ENCODE assay signal across 1 cellular context in the genomic region with DNA sequence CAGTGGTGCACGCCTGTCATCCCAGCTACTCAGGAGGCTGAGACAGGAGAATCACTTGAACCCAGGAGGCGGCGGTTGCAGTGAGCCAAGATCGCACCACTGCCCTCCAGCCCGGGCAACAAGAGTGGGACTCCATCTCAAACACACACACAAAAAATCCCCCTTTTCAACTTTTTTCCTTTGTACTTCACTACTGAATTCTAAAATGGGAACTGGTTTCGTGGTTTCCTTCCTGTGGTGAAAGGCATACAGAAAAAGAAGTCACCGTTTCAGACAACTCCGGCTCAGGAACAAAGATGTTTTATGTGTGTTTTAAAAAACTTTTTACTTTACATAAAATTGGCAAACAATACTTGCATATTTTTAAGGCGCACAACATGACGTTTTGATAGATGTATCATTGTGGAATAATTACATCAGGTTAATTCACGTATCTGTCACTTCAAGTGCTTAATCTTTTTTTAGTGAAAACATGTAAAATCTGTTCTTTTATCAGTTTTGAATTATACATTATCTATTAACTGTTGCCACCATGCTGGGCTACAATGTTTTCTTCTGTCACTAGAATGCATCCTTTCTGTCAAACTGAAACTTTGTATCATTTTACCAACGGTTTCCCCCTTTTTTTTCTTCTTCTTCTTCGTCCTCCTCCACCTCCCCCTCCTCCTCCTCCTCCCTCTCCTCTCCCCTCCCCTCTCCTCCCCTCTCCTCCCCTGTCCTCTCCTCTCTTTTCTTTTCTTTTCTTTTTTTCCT.
TF ChIP-seq lines count a peak whose summit lies in the region.

No MANE protein-coding gene starts in this region.

TF ChIP-seq in GM12878, 131 proteins besides CTCF, POLR2A, EP300 and RAD21 (continued from another document):
- TF ChIP-seq, protein P1, sequence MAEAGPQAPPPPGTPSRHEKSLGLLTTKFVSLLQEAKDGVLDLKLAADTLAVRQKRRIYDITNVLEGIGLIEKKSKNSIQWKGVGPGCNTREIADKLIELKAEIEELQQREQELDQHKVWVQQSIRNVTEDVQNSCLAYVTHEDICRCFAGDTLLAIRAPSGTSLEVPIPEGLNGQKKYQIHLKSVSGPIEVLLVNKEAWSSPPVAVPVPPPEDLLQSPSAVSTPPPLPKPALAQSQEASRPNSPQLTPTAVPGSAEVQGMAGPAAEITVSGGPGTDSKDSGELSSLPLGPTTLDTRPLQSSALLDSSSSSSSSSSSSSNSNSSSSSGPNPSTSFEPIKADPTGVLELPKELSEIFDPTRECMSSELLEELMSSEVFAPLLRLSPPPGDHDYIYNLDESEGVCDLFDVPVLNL (IDR thresholded peaks at IDR 0.05; ENCODE audit: low read depth, low read length), result no peak
- TF ChIP-seq EGR1 (IDR thresholded peaks at IDR 0.05; ENCODE audit: borderline replicate concordance in 1 of 2, low read depth in 2 of 2, low read length in 2 of 2), result no peak
- no peak for TF ChIP-seq RFX5 (IDR thresholded peaks at IDR 0.05; ENCODE audit: low read depth, low read length)
- TF ChIP-seq, protein P2, sequence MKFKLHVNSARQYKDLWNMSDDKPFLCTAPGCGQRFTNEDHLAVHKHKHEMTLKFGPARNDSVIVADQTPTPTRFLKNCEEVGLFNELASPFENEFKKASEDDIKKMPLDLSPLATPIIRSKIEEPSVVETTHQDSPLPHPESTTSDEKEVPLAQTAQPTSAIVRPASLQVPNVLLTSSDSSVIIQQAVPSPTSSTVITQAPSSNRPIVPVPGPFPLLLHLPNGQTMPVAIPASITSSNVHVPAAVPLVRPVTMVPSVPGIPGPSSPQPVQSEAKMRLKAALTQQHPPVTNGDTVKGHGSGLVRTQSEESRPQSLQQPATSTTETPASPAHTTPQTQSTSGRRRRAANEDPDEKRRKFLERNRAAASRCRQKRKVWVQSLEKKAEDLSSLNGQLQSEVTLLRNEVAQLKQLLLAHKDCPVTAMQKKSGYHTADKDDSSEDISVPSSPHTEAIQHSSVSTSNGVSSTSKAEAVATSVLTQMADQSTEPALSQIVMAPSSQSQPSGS (IDR thresholded peaks at IDR 0.05; ENCODE audit: low read length), result peak; percentile 59; the same call in 1 of the 2 replicates
- peak; percentile 28; the same call in 1 of the 2 replicates for TF ChIP-seq IKZF1 (conservative IDR thresholded peaks at IDR 0.05)
- peak; percentile 88 for TF ChIP-seq NFIC (IDR thresholded peaks at IDR 0.05; ENCODE audit: low read depth, low read length)
- no peak for TF ChIP-seq BRCA1 (IDR thresholded peaks at IDR 0.05; ENCODE audit: low read depth, low read length)
- no peak for TF ChIP-seq SREBF2 (IDR thresholded peaks at IDR 0.05; ENCODE audit: low read length)
- TF ChIP-seq SPI1 (IDR thresholded peaks at IDR 0.05; ENCODE audit: borderline replicate concordance, insufficient read depth, low read depth, low read length), result peak; percentile 73
- no peak for TF ChIP-seq GATAD2B (conservative IDR thresholded peaks at IDR 0.05; ENCODE audit: low read depth)
